In the genomic region with DNA sequence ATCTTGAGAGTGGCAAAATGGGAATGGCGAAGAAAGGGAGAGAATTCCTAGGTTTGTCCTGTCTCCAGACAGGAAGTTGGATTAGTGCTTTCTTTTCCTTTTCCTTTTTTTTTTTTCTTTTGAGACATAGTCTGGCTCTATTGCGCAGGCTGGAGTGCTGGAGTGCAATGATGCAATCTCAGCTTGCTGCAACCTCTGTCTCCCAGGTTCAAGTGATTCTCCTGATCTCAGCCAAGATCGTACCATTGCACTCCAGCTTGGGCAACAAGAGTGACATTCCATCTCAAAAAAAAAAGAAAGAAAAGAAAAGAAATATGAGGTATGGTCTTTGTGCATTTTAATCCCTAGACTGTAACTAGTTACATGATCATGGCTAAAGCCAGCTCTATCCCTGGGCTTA, we compare ENCODE assay signal across 3 cellular contexts.
TF ChIP-seq lines count a peak whose summit lies in the region.

No MANE protein-coding gene starts in this region.

TF ChIP-seq in IMR-90, 13 proteins besides CTCF, POLR2A, EP300 and RAD21:
- TF ChIP-seq CEBPB (IDR thresholded peaks at IDR 0.05; ENCODE audit: low read depth, low read length) (peak; percentile 93), MAZ (IDR thresholded peaks at IDR 0.05; ENCODE audit: borderline replicate concordance, low read depth, low read length) (no peak)

TF ChIP-seq in K562, 482 proteins besides CTCF, POLR2A, EP300 and RAD21:
- TF ChIP-seq, protein P1, sequence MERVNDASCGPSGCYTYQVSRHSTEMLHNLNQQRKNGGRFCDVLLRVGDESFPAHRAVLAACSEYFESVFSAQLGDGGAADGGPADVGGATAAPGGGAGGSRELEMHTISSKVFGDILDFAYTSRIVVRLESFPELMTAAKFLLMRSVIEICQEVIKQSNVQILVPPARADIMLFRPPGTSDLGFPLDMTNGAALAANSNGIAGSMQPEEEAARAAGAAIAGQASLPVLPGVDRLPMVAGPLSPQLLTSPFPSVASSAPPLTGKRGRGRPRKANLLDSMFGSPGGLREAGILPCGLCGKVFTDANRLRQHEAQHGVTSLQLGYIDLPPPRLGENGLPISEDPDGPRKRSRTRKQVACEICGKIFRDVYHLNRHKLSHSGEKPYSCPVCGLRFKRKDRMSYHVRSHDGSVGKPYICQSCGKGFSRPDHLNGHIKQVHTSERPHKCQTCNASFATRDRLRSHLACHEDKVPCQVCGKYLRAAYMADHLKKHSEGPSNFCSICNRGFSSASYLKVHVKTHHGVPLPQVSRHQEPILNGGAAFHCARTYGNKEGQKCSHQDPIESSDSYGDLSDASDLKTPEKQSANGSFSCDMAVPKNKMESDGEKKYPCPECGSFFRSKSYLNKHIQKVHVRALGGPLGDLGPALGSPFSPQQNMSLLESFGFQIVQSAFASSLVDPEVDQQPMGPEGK (CRISPR knock-in tag; IDR thresholded peaks at IDR 0.05; ENCODE audit: borderline replicate concordance), result no peak
- TF ChIP-seq NUFIP1 (IDR thresholded peaks at IDR 0.05; ENCODE audit: partially characterized antibody), result no peak
- no peak for TF ChIP-seq CEBPG (CRISPR knock-in tag; IDR thresholded peaks at IDR 0.05)
- peak; percentile 77 to 83 for TF ChIP-seq CEBPG (tag; conservative IDR thresholded peaks at IDR 0.05 in 1 of 2, IDR thresholded peaks at IDR 0.05 in 1 of 2)
- TF ChIP-seq, protein P2, sequence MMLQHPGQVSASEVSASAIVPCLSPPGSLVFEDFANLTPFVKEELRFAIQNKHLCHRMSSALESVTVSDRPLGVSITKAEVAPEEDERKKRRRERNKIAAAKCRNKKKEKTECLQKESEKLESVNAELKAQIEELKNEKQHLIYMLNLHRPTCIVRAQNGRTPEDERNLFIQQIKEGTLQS (IDR thresholded peaks at IDR 0.05), result peak; percentile 38; the same call in 1 of the 2 replicates
- TF ChIP-seq, protein P2 (CRISPR knock-in tag; conservative IDR thresholded peaks at IDR 0.05), result no peak
- TF ChIP-seq CEBPB (tag; IDR thresholded peaks at IDR 0.05), result peak; percentile 56
- no peak for TF ChIP-seq FOSL1 (tag; conservative IDR thresholded peaks at IDR 0.05)
- TF ChIP-seq SAP30 (IDR thresholded peaks at IDR 0.05; ENCODE audit: borderline replicate concordance, insufficient read depth, low read depth, low read length, poor library complexity, severe bottlenecking), result no peak
- TF ChIP-seq MED1 (CRISPR knock-in tag; IDR thresholded peaks at IDR 0.05; ENCODE audit: borderline replicate concordance), result no peak
- TF ChIP-seq NCOR1 (IDR thresholded peaks at IDR 0.05), result no peak
- TF ChIP-seq ZBTB7A (IDR thresholded peaks at IDR 0.05; ENCODE audit: borderline replicate concordance, control insufficient read depth, low read depth, low read length), result no peak

TF ChIP-seq in liver, 16 proteins besides CTCF, POLR2A, EP300 and RAD21:
- TF ChIP-seq GABPA (IDR thresholded peaks at IDR 0.05 in 1 of 2, conservative IDR thresholded peaks at IDR 0.05 in 1 of 2) (peak in 1 of 2 donors; percentile 47), EGR1 (IDR thresholded peaks at IDR 0.05; ENCODE audit: low read depth in 2 of 2) (no peak), FOXA1 (IDR thresholded peaks at IDR 0.05) (no peak), JUND (IDR thresholded peaks at IDR 0.05) (peak; percentile 41 to 67), SP1 (IDR thresholded peaks at IDR 0.05) (peak; percentile 22), NR2F2 (IDR thresholded peaks at IDR 0.05) (no peak), HNF4G (IDR thresholded peaks at IDR 0.05) (peak; percentile 28), YY1 (IDR thresholded peaks at IDR 0.05) (no peak), HNF4A (conservative IDR thresholded peaks at IDR 0.05) (peak; percentile 70 to 76), RXRA (IDR thresholded peaks at IDR 0.05) (peak; percentile 27 to 66), FOXA2 (IDR thresholded peaks at IDR 0.05) (no peak), TAF1 (conservative IDR thresholded peaks at IDR 0.05) (no peak)
- TF ChIP-seq, protein P2 (IDR thresholded peaks at IDR 0.05), result peak; percentile 91
- TF ChIP-seq, protein P3, sequence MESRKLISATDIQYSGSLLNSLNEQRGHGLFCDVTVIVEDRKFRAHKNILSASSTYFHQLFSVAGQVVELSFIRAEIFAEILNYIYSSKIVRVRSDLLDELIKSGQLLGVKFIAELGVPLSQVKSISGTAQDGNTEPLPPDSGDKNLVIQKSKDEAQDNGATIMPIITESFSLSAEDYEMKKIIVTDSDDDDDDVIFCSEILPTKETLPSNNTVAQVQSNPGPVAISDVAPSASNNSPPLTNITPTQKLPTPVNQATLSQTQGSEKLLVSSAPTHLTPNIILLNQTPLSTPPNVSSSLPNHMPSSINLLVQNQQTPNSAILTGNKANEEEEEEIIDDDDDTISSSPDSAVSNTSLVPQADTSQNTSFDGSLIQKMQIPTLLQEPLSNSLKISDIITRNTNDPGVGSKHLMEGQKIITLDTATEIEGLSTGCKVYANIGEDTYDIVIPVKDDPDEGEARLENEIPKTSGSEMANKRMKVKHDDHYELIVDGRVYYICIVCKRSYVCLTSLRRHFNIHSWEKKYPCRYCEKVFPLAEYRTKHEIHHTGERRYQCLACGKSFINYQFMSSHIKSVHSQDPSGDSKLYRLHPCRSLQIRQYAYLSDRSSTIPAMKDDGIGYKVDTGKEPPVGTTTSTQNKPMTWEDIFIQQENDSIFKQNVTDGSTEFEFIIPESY (IDR thresholded peaks at IDR 0.05), result peak; percentile 55
- TF ChIP-seq, protein P4, sequence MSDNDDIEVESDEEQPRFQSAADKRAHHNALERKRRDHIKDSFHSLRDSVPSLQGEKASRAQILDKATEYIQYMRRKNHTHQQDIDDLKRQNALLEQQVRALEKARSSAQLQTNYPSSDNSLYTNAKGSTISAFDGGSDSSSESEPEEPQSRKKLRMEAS (IDR thresholded peaks at IDR 0.05), result peak; percentile 51
- TF ChIP-seq, protein P5, sequence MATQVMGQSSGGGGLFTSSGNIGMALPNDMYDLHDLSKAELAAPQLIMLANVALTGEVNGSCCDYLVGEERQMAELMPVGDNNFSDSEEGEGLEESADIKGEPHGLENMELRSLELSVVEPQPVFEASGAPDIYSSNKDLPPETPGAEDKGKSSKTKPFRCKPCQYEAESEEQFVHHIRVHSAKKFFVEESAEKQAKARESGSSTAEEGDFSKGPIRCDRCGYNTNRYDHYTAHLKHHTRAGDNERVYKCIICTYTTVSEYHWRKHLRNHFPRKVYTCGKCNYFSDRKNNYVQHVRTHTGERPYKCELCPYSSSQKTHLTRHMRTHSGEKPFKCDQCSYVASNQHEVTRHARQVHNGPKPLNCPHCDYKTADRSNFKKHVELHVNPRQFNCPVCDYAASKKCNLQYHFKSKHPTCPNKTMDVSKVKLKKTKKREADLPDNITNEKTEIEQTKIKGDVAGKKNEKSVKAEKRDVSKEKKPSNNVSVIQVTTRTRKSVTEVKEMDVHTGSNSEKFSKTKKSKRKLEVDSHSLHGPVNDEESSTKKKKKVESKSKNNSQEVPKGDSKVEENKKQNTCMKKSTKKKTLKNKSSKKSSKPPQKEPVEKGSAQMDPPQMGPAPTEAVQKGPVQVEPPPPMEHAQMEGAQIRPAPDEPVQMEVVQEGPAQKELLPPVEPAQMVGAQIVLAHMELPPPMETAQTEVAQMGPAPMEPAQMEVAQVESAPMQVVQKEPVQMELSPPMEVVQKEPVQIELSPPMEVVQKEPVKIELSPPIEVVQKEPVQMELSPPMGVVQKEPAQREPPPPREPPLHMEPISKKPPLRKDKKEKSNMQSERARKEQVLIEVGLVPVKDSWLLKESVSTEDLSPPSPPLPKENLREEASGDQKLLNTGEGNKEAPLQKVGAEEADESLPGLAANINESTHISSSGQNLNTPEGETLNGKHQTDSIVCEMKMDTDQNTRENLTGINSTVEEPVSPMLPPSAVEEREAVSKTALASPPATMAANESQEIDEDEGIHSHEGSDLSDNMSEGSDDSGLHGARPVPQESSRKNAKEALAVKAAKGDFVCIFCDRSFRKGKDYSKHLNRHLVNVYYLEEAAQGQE (IDR thresholded peaks at IDR 0.05), result no peak
